Comparison of ENCODE assay signal across 1 cellular context in genomic region chr17:54948380-54948779, GRCh38.
A peak's percentile ranks its signal among the peaks of the same experiment; 100 is the strongest.
TF ChIP-seq lines count a peak whose summit lies in the region.

No MANE protein-coding gene starts in this region.

TF ChIP-seq in GM12878, 131 proteins besides CTCF, POLR2A, EP300 and RAD21:
- TF ChIP-seq RELB (IDR thresholded peaks at IDR 0.05; ENCODE audit: low read depth): no peak
- no peak for TF ChIP-seq HDAC2 (IDR thresholded peaks at IDR 0.05)
- no peak for TF ChIP-seq GABPA (IDR thresholded peaks at IDR 0.05; ENCODE audit: low read depth)
- no peak for TF ChIP-seq JUNB (IDR thresholded peaks at IDR 0.05)
- peak; percentile 59 for TF ChIP-seq RUNX3 (IDR thresholded peaks at IDR 0.05; ENCODE audit: low read length)
- TF ChIP-seq MTA3 (IDR thresholded peaks at IDR 0.05; ENCODE audit: borderline replicate concordance, low read length): no peak
- TF ChIP-seq MYC (IDR thresholded peaks at IDR 0.05; ENCODE audit: insufficient read depth, insufficient read length, insufficient replicate concordance, low read length, severe bottlenecking): no peak
- no peak for TF ChIP-seq CREM (IDR thresholded peaks at IDR 0.05; ENCODE audit: low read depth)
TF ChIP-seq in GM12878: peak in this region for 1.
